1 cellular context compared by ENCODE assay signal in the genomic region with DNA sequence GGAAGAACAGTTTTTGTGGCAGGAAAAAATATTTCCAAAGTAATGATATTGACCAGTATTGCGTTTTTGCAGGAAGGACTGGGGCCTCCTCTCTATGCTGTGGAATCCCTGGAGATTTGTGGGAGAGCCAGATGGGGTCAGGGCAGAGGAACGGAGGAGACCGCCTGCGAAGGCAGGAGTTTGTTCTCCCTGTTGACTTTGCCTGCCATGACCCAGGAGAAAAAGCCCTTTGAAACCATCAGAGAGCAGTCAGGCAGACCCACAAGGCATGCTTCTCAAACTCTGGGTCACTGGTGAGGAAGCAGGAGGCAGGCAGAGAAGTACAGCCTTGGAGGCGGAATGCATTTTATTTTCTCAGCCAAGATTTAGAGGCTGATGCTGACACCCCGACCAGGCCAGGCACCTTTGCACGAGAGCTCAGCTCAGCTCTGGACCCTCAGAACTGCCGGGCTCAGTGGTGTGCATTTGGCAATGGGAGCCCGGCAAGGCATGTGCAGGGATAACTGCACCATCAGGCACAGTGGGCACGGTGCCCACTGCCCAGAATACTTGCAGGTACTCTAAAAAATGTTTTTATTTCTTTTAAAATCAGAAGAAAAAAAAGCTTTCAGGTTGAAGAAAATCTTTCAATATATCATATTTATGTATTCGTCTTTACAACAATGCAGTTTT.
TF ChIP-seq lines count a peak whose summit lies in the region.

No MANE protein-coding gene starts in this region.

TF ChIP-seq in HepG2, 621 proteins besides CTCF, POLR2A, EP300 and RAD21 (continued from another document and continues in another):
- TF ChIP-seq ARNTL (CRISPR knock-in tag; IDR thresholded peaks at IDR 0.05) (no peak), ESRRA (CRISPR knock-in tag; IDR thresholded peaks at IDR 0.05; ENCODE audit: low read depth) (0 out of 2 replicates have a peak, but pooled peaks have one; percentile 41), CENPBD1 (CRISPR knock-in tag; IDR thresholded peaks at IDR 0.05; ENCODE audit: borderline replicate concordance, low read depth) (no peak), ZNF629 (CRISPR knock-in tag; conservative IDR thresholded peaks at IDR 0.05) (peak; percentile 60), ZBTB25 (CRISPR knock-in tag; IDR thresholded peaks at IDR 0.05) (no peak), RORA (CRISPR knock-in tag; IDR thresholded peaks at IDR 0.05) (no peak), ZNF7 (CRISPR knock-in tag; IDR thresholded peaks at IDR 0.05) (no peak), ZSCAN9 (CRISPR knock-in tag; IDR thresholded peaks at IDR 0.05; ENCODE audit: borderline replicate concordance) (no peak), KDM5B (CRISPR knock-in tag; IDR thresholded peaks at IDR 0.05; ENCODE audit: borderline replicate concordance) (0 out of 2 replicates have a peak, but pooled peaks have one; percentile 33), FOXM1 (CRISPR knock-in tag; IDR thresholded peaks at IDR 0.05) (no peak), ONECUT2 (CRISPR knock-in tag; IDR thresholded peaks at IDR 0.05) (no peak), FOXO1 (CRISPR knock-in tag; IDR thresholded peaks at IDR 0.05) (no peak), KMT2A (CRISPR knock-in tag; IDR thresholded peaks at IDR 0.05) (no peak), ZNF24 (IDR thresholded peaks at IDR 0.05) (no peak), ZNF790 (CRISPR knock-in tag; IDR thresholded peaks at IDR 0.05; ENCODE audit: borderline replicate concordance) (no peak), TEF (CRISPR knock-in tag; IDR thresholded peaks at IDR 0.05) (no peak), ZNF432 (CRISPR knock-in tag; IDR thresholded peaks at IDR 0.05; ENCODE audit: borderline replicate concordance) (no peak), ZNF670 (CRISPR knock-in tag; IDR thresholded peaks at IDR 0.05; ENCODE audit: borderline replicate concordance) (no peak), ISL2 (CRISPR knock-in tag; IDR thresholded peaks at IDR 0.05) (no peak), ZBTB33 (CRISPR knock-in tag; IDR thresholded peaks at IDR 0.05) (no peak; the same call in 1 of the 2 replicates), ZNF274 (CRISPR knock-in tag; IDR thresholded peaks at IDR 0.05) (no peak), ZNF607 (CRISPR knock-in tag; IDR thresholded peaks at IDR 0.05; ENCODE audit: borderline replicate concordance) (peak; percentile 30; the same call in 1 of the 2 replicates), SOX6 (IDR thresholded peaks at IDR 0.05) (no peak), SOX6 (CRISPR knock-in tag; IDR thresholded peaks at IDR 0.05) (peak; percentile 36; the same call in 1 of the 2 replicates), BCL6 (CRISPR knock-in tag; IDR thresholded peaks at IDR 0.05) (peak; percentile 59), HHEX (CRISPR knock-in tag; IDR thresholded peaks at IDR 0.05) (no peak), HMGA1 (CRISPR knock-in tag; conservative IDR thresholded peaks at IDR 0.05) (no peak), ZNF317 (CRISPR knock-in tag; IDR thresholded peaks at IDR 0.05) (no peak), ZNF160 (CRISPR knock-in tag; IDR thresholded peaks at IDR 0.05) (no peak), AHDC1 (CRISPR knock-in tag; IDR thresholded peaks at IDR 0.05; ENCODE audit: borderline replicate concordance) (peak; percentile 20; the same call in 1 of the 2 replicates), MXD4 (CRISPR knock-in tag; IDR thresholded peaks at IDR 0.05) (no peak), ZNF33A (CRISPR knock-in tag; IDR thresholded peaks at IDR 0.05; ENCODE audit: borderline replicate concordance) (no peak), EZH2 (conservative IDR thresholded peaks at IDR 0.05; ENCODE audit: low read depth, low read length) (no peak), ZNF816 (CRISPR knock-in tag; IDR thresholded peaks at IDR 0.05; ENCODE audit: borderline replicate concordance) (no peak), HOXA5 (CRISPR knock-in tag; IDR thresholded peaks at IDR 0.05) (no peak), AKAP8 (CRISPR knock-in tag; IDR thresholded peaks at IDR 0.05) (no peak), TARDBP (CRISPR knock-in tag; IDR thresholded peaks at IDR 0.05) (no peak), NFRKB (IDR thresholded peaks at IDR 0.05) (no peak), ZNF577 (CRISPR knock-in tag; IDR thresholded peaks at IDR 0.05; ENCODE audit: borderline replicate concordance, low read depth) (no peak), ATAD3A (CRISPR knock-in tag; IDR thresholded peaks at IDR 0.05) (no peak), JUNB (CRISPR knock-in tag; IDR thresholded peaks at IDR 0.05; ENCODE audit: borderline replicate concordance) (no peak), ZNF234 (CRISPR knock-in tag; conservative IDR thresholded peaks at IDR 0.05) (no peak)
- TF ChIP-seq, protein P1, sequence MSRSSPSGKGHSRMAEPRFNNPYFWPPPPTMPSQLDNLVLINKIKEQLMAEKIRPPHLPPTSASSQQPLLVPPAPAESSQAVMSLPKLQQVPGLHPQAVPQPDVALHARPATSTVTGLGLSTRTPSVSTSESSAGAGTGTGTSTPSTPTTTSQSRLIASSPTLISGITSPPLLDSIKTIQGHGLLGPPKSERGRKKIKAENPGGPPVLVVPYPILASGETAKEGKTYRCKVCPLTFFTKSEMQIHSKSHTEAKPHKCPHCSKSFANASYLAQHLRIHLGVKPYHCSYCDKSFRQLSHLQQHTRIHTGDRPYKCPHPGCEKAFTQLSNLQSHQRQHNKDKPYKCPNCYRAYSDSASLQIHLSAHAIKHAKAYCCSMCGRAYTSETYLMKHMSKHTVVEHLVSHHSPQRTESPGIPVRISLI (CRISPR knock-in tag; IDR thresholded peaks at IDR 0.05; ENCODE audit: borderline replicate concordance), result no peak
- TF ChIP-seq, protein P2, sequence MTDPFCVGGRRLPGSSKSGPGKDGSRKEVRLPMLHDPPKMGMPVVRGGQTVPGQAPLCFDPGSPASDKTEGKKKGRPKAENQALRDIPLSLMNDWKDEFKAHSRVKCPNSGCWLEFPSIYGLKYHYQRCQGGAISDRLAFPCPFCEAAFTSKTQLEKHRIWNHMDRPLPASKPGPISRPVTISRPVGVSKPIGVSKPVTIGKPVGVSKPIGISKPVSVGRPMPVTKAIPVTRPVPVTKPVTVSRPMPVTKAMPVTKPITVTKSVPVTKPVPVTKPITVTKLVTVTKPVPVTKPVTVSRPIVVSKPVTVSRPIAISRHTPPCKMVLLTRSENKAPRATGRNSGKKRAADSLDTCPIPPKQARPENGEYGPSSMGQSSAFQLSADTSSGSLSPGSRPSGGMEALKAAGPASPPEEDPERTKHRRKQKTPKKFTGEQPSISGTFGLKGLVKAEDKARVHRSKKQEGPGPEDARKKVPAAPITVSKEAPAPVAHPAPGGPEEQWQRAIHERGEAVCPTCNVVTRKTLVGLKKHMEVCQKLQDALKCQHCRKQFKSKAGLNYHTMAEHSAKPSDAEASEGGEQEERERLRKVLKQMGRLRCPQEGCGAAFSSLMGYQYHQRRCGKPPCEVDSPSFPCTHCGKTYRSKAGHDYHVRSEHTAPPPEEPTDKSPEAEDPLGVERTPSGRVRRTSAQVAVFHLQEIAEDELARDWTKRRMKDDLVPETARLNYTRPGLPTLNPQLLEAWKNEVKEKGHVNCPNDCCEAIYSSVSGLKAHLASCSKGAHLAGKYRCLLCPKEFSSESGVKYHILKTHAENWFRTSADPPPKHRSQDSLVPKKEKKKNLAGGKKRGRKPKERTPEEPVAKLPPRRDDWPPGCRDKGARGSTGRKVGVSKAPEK (CRISPR knock-in tag; IDR thresholded peaks at IDR 0.05; ENCODE audit: borderline replicate concordance), result no peak
- TF ChIP-seq, protein P3, sequence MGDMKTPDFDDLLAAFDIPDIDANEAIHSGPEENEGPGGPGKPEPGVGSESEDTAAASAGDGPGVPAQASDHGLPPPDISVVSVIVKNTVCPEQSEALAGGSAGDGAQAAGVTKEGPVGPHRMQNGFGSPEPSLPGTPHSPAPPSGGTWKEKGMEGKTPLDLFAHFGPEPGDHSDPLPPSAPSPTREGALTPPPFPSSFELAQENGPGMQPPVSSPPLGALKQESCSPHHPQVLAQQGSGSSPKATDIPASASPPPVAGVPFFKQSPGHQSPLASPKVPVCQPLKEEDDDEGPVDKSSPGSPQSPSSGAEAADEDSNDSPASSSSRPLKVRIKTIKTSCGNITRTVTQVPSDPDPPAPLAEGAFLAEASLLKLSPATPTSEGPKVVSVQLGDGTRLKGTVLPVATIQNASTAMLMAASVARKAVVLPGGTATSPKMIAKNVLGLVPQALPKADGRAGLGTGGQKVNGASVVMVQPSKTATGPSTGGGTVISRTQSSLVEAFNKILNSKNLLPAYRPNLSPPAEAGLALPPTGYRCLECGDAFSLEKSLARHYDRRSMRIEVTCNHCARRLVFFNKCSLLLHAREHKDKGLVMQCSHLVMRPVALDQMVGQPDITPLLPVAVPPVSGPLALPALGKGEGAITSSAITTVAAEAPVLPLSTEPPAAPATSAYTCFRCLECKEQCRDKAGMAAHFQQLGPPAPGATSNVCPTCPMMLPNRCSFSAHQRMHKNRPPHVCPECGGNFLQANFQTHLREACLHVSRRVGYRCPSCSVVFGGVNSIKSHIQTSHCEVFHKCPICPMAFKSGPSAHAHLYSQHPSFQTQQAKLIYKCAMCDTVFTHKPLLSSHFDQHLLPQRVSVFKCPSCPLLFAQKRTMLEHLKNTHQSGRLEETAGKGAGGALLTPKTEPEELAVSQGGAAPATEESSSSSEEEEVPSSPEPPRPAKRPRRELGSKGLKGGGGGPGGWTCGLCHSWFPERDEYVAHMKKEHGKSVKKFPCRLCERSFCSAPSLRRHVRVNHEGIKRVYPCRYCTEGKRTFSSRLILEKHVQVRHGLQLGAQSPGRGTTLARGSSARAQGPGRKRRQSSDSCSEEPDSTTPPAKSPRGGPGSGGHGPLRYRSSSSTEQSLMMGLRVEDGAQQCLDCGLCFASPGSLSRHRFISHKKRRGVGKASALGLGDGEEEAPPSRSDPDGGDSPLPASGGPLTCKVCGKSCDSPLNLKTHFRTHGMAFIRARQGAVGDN (CRISPR knock-in tag; IDR thresholded peaks at IDR 0.05), result peak; percentile 65
